Comparison of ENCODE assay signal across 11 cellular contexts in genomic region chr2:20091305-20091991, GRCh38. TPM values are rescaled to one million over a fixed set of nuclear protein-coding genes. Genes with fewer than 3 reads are reported as not detected.
DNase-seq lines count a peak whose midpoint lies in the region; ATAC-seq and TF ChIP-seq lines count a peak whose summit lies in the region.
"Had no signal": no experiment of that assay in that cellular context is flagged by ENCODE, and none has a peak within 500 bp of the region (broad histone marks: within the 10 kb centered on the region; RNA-seq: fewer than 3 reads in every experiment).

No MANE protein-coding gene starts in this region.

- peak overlapping the region; percentile 36 for H3K4me2 ChIP-seq in smooth muscle cell

- H3K27me3 Mint-ChIP-seq in activated CD8-positive, alpha-beta T cell treated with anti-CD3 and anti-CD28 coated beads for 36 hours, result peaks cover 11% of the 10 kb centered on the region

- H3K27ac ChIP-seq in brain microvascular endothelial cell, result peak overlapping the region; percentile 72
- peak overlapping the region; percentile 41 for H3K27ac ChIP-seq in smooth muscle cell (ENCODE audit: low read depth)
- H3K27ac ChIP-seq: neutrophil had no signal

- in situ Hi-C loops in brain microvascular endothelial cell (cut with HindIII; ENCODE audit: low pct_ligation_motif_present, low sequenced_read_pairs), result loop anchor here (10.0 kb wide), 1 partner anchor 67 kb away; no protein-coding TSS in a partner anchor

- CTCF ChIA-PET in activated CD8-positive, alpha-beta T cell treated with anti-CD3 and anti-CD28 coated beads for 36 hours (lab: Charles Lee), result interaction anchor here (1.4 to 2.5 kb wide), 2 partner anchors 76 kb away, joined by 4 to 10 read pairs; no protein-coding TSS in a partner anchor

- no peaks in the 10 kb centered on the region for H3K9me3 Mint-ChIP-seq in activated CD8-positive, alpha-beta T cell treated with anti-CD3 and anti-CD28 coated beads for 36 hours

- no peak overlapping the region for H3K27ac Mint-ChIP-seq in activated CD8-positive, alpha-beta T cell treated with anti-CD3 and anti-CD28 coated beads for 36 hours

- POLR2A ChIA-PET in activated CD8-positive, alpha-beta T cell treated with anti-CD3 and anti-CD28 coated beads for 36 hours (lab: Charles Lee), result no interaction called here

- no peaks in the 10 kb centered on the region for H3K4me1 Mint-ChIP-seq in activated CD8-positive, alpha-beta T cell treated with anti-CD3 and anti-CD28 coated beads for 36 hours (ENCODE audit: low read depth)

- WGBS in smooth muscle cell (ENCODE audit: low lambda C conversion rate), result 54% methylated on average over 11 of the region's 11 CpGs

- TF ChIP-seq CTCF in brain microvascular endothelial cell (IDR thresholded peaks at IDR 0.05; ENCODE audit: low read depth, low read length, missing control alignments), result no peak
- TF ChIP-seq CTCF in smooth muscle cell (IDR thresholded peaks at IDR 0.05; ENCODE audit: borderline replicate concordance, insufficient read depth, poor library complexity, severe bottlenecking), result no peak
- no peak for TF ChIP-seq CTCF in activated CD8-positive, alpha-beta T cell treated with anti-CD3 and anti-CD28 coated beads for 36 hours (IDR thresholded peaks at IDR 0.05)

- H3K4me3 ChIP-seq in brain microvascular endothelial cell (ENCODE audit: low read depth, low read length) (peak overlapping the region; percentile 20), smooth muscle cell (no peak overlapping the region)
- H3K4me3 ChIP-seq: upper lobe of left lung had no signal

- peak overlapping the region; percentile 42 for H2AFZ ChIP-seq in smooth muscle cell (ENCODE audit: low read depth)

- H3K79me2 ChIP-seq in smooth muscle cell (ENCODE audit: low read depth), result no peaks in the 10 kb centered on the region

- no peak overlapping the region for H3K4me3 Mint-ChIP-seq in activated CD8-positive, alpha-beta T cell treated with anti-CD3 and anti-CD28 coated beads for 36 hours

- H3K36me3 ChIP-seq in brain microvascular endothelial cell (replicated peaks) (no peaks in the 10 kb centered on the region), smooth muscle cell (ENCODE audit: low read depth) (no peaks in the 10 kb centered on the region)
- H3K36me3 ChIP-seq: neutrophil, upper lobe of left lung had no signal

- H3K36me3 Mint-ChIP-seq in activated CD8-positive, alpha-beta T cell treated with anti-CD3 and anti-CD28 coated beads for 36 hours (ENCODE audit: low read depth), result no peaks in the 10 kb centered on the region

- H3K27me3 ChIP-seq in brain microvascular endothelial cell (replicated peaks) (no peaks in the 10 kb centered on the region), smooth muscle cell (ENCODE audit: low read depth) (no peaks in the 10 kb centered on the region)
- H3K27me3 ChIP-seq: neutrophil, upper lobe of left lung had no signal

- H3K9me3 ChIP-seq in smooth muscle cell (replicated peaks; ENCODE audit: low read depth), result no peaks in the 10 kb centered on the region
- H3K9me3 ChIP-seq: neutrophil, upper lobe of left lung had no signal

- DNase-seq in HK-2 (ENCODE audit: unreplicated experiment), result peak; percentile 54
- peak; percentile 86 for DNase-seq in brain microvascular endothelial cell
- peak; percentile 91 for DNase-seq in hepatic stellate cell (ENCODE audit: low spot score)
- DNase-seq in smooth muscle cell (lab: John Stamatoyannopoulos, UW; ENCODE audit: unreplicated experiment), result no peak
- no peak for DNase-seq in HT-29 (ENCODE audit: low spot score)
- DNase-seq in NCI-H2227 treated with DMSO at 0.1 percent for 48 hours (lab: John Stamatoyannopoulos, UW), result no peak
- DNase-seq in activated CD8-positive, alpha-beta T cell treated with anti-CD3 and anti-CD28 coated beads for 36 hours, result no peak
- DNase-seq: NCI-H2029 had no signal

- H4K20me1 ChIP-seq in smooth muscle cell (ENCODE audit: low read depth), result no peaks in the 10 kb centered on the region

- peaks cover 6% of the 10 kb centered on the region for H3K4me1 ChIP-seq in smooth muscle cell (ENCODE audit: low read depth)
- H3K4me1 ChIP-seq: upper lobe of left lung had no signal

- H3F3A ChIP-seq in smooth muscle cell (ENCODE audit: low read depth), result no peaks in the 10 kb centered on the region

- intact Hi-C loops in activated CD8-positive, alpha-beta T cell treated with anti-CD3 and anti-CD28 coated beads for 36 hours (cut with micrococcal nuclease), result no loop called here

- no peak for ATAC-seq in HG03045 (IDR thresholded peaks at IDR 0.05; ENCODE audit: unreplicated experiment)
- ATAC-seq in activated CD8-positive, alpha-beta T cell treated with anti-CD3 and anti-CD28 coated beads for 36 hours, result no peak

- peak overlapping the region; percentile 1 for H3K9ac ChIP-seq in smooth muscle cell (ENCODE audit: low read depth)

RNA-seq across cellular contexts. Expression of gene LAPTM4A, which starts 40.0 kb away (rescaled TPM):
- 423 and 431 TPM in 2 replicates for total RNA-seq in smooth muscle cell
- 466 and 476 TPM in 2 replicates for polyA plus RNA-seq in smooth muscle cell
- total RNA-seq in HT-29 (2014; rRNA removed; shearing (Covaris generic)), result 22.7 and 26.8 TPM in 2 replicates
- total RNA-seq in activated CD8-positive, alpha-beta T cell treated with anti-CD3 and anti-CD28 coated beads for 36 hours, result 10 to 100 TPM; 15.6 to 16.1 TPM

Comparison
In these comparisons a context has a peak if more than half of its experiments do, and no peak if none do; other contexts are left out.
1. DNase-seq: peak in HK-2 (single experiment), brain microvascular endothelial cell (single experiment) and hepatic stellate cell (single experiment); none in smooth muscle cell (single experiment), HT-29 (single experiment), NCI-H2227 treated with DMSO at 0.1 percent for 48 hours (single experiment) and activated CD8-positive, alpha-beta T cell treated with anti-CD3 and anti-CD28 coated beads for 36 hours (single experiment).
2. RNA of gene LAPTM4A, which starts 40.0 kb away (total RNA-seq): 423 to 431 TPM in smooth muscle cell; 22.7 to 26.8 TPM in HT-29 and 15.6 to 16.1 TPM in activated CD8-positive, alpha-beta T cell treated with anti-CD3 and anti-CD28 coated beads for 36 hours; every median in the first group is over 10 times any median in the second.